In the genomic region with DNA sequence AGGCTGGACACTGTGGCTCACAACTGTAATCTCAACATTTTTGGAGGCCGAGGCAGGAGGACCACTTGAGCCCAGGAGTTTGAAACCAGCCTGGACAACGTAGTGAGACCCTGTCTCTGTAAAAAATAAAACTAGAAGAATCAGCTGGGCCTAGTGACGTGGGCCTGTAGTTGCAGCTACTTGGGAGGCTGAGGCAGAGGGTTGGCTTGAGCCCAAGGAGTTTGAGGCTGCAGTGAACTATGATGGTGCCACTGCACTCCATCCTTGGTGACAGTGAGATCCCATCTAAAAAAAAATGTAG, we compare ENCODE assay signal across 11 cellular contexts.
"Had no signal": no experiment of that assay in that cellular context is flagged by ENCODE, and none has a peak within 500 bp of the region (broad histone marks: within the 10 kb centered on the region; RNA-seq: fewer than 3 reads in every experiment).

No MANE protein-coding gene starts in this region.

- H3K27ac ChIP-seq: psoas muscle had no signal

- DNase-seq: activated CD4-positive, alpha-beta T cell treated with anti-CD3 and anti-CD28 coated beads, Interleukin-2, amount 50 U/mL, for 1 hour; activated naive CD4-positive, alpha-beta T cell treated with anti-CD3 and anti-CD28 coated beads, Interleukin-2, amount 10 ng/mL, durations not matched to agents 7 days and 5 days; activated T-cell treated with anti-CD3 and anti-CD28 coated beads for 4 hours; adrenal gland; cerebellar nuclear complex; glutamatergic neuron; immature natural killer cell; psoas muscle; stimulated activated CD4-positive, alpha-beta T cell treated with anti-CD3 and anti-CD28 coated beads, Interleukin-4, amount 100 ng/mL, for 1 hour; stimulated activated CD8-positive, alpha-beta memory T cell treated with anti-CD3 and anti-CD28 coated beads, Interleukin-4, amount 100 ng/mL, for 48 hours; stimulated activated naive CD8-positive, alpha-beta T cell treated with anti-CD3 and anti-CD28 coated beads, Interleukin-15, Interleukin-2, amounts not matched to agents 100 U/mL and 50 U/mL, for 24 hours had no signal

- H3K27me3 ChIP-seq: adrenal gland had no signal

- H3K4me3 ChIP-seq: adrenal gland, psoas muscle had no signal

- H3K9me3 ChIP-seq: adrenal gland, psoas muscle had no signal

- ATAC-seq: psoas muscle; stimulated activated naive CD8-positive, alpha-beta T cell treated with anti-CD3 and anti-CD28 coated beads, Interleukin-15, Interleukin-2, amounts not matched to agents 100 U/mL and 50 U/mL, for 24 hours had no signal

- H3K36me3 ChIP-seq: adrenal gland had no signal
